In genomic region chr3:157261000-157261399, GRCh38 we compare ENCODE assay signal across 23 cellular contexts.
DNase-seq lines count a peak whose midpoint lies in the region; ATAC-seq, FAIRE-seq and TF ChIP-seq lines count a peak whose summit lies in the region.
"Had no signal": no experiment of that assay in that cellular context is flagged by ENCODE, and none has a peak within 500 bp of the region (broad histone marks: within the 10 kb centered on the region; RNA-seq: fewer than 3 reads in every experiment).

No MANE protein-coding gene starts in this region.

- H3K79me2 ChIP-seq in GM23248 (ENCODE audit: insufficient read depth) (no peaks in the 10 kb centered on the region), HepG2 (ENCODE audit: insufficient read depth, low read length) (no peaks in the 10 kb centered on the region)

- H3K4me2 ChIP-seq in GM23248 (ENCODE audit: unreplicated experiment) (no peak overlapping the region), HepG2 (ENCODE audit: low read depth, low read length) (no peak overlapping the region)
- H3K4me2 ChIP-seq: A549 had no signal

- POLR2A ChIA-PET in HepG2 (lab: Yijun Ruan, JAX) = no interaction called here

- H3K4me1 ChIP-seq in GM23248 (ENCODE audit: insufficient read depth) = peaks cover 8% of the 10 kb centered on the region; the same call in 1 of the 2 replicates
- no peaks in the 10 kb centered on the region for H3K4me1 ChIP-seq in HepG2 (ENCODE audit: insufficient read depth, low read length)
- no peaks in the 10 kb centered on the region for H3K4me1 ChIP-seq in ascending aorta
- H3K4me1 ChIP-seq: A549, heart right ventricle, left ventricle myocardium inferior had no signal

- no peaks in the 10 kb centered on the region for H3K9me2 ChIP-seq in GM23248 (ENCODE audit: insufficient read depth)

- TF ChIP-seq CTCF in astrocyte of the cerebellum (IDR thresholded peaks at IDR 0.05; ENCODE audit: low read depth, low read length, missing control alignments) (no peak), HepG2 (CRISPR knock-in tag; IDR thresholded peaks at IDR 0.05) (no peak), ascending aorta (IDR thresholded peaks at IDR 0.05) (no peak)

- H3K4me3 ChIP-seq in GM23248 = no peak overlapping the region
- no peak overlapping the region for H3K4me3 ChIP-seq in astrocyte of the cerebellum (ENCODE audit: low read depth, low read length)
- no peak overlapping the region for H3K4me3 ChIP-seq in HepG2 (replicated peaks in 1 of 3; ENCODE audit: insufficient read depth in 1 of 3, low read depth in 2 of 3, low read length in 3 of 3)
- no peak overlapping the region for H3K4me3 ChIP-seq in ascending aorta
- H3K4me3 ChIP-seq: A549, esophagus muscularis mucosa, heart right ventricle, left ventricle myocardium inferior had no signal

- in situ Hi-C loops in GM23248 (cut with MboI) (no loop called here), astrocyte of the cerebellum (cut with HindIII; ENCODE audit: low sequenced_read_pairs) (no loop called here), HepG2 (cut with HindIII; ENCODE audit: extremely low pct_ligation_motif_present, low pct_unique_long_range_greater_than_20kb) (no loop called here)

- ATAC-seq in GM19035 (IDR thresholded peaks at IDR 0.05; ENCODE audit: unreplicated experiment) (no peak), left cardiac atrium (no peak), HepG2 (no peak)
- ATAC-seq: A549, heart right ventricle had no signal

- no TSS peak for BruUV-seq in HepG2 (replicated peaks; lab: Mats Ljungman, UMichigan)

- H4K20me1 ChIP-seq in GM23248 (ENCODE audit: insufficient read depth) (no peaks in the 10 kb centered on the region), HepG2 (ENCODE audit: insufficient read depth, low read length) (no peaks in the 10 kb centered on the region)

- no peak for TF ChIP-seq EP300 in HepG2 (IDR thresholded peaks at IDR 0.05; ENCODE audit: low read depth in 2 of 2, low read length in 2 of 2)
- no peak for TF ChIP-seq EP300 in HepG2 (CRISPR knock-in tag; IDR thresholded peaks at IDR 0.05; ENCODE audit: borderline replicate concordance)

- H3K27me3 ChIP-seq in GM23248 (replicated peaks; ENCODE audit: insufficient read depth) (no peaks in the 10 kb centered on the region), HepG2 (ENCODE audit: control insufficient read depth in 1 of 2, insufficient read depth in 2 of 2, low read length in 2 of 2) (no peaks in the 10 kb centered on the region), ascending aorta (no peaks in the 10 kb centered on the region)
- H3K27me3 ChIP-seq: esophagus muscularis mucosa, heart right ventricle had no signal

- CTCF ChIA-PET in HepG2 (lab: Yijun Ruan, JAX; ENCODE audit: low intra/inter-chr PET ratio, low total read pairs) = no interaction called here

- H3F3A ChIP-seq in GM23248 (ENCODE audit: insufficient read depth) = no peaks in the 10 kb centered on the region

- H3K27ac ChIP-seq in GM23248 = no peak overlapping the region
- H3K27ac ChIP-seq in HepG2 (ENCODE audit: extremely low read length, insufficient read depth, low read length) = no peak overlapping the region
- H3K27ac ChIP-seq in ascending aorta = no peak overlapping the region
- H3K27ac ChIP-seq: A549, esophagus muscularis mucosa, heart right ventricle, HL-60, left ventricle myocardium inferior had no signal

- TF ChIP-seq POLR2A in HepG2 (IDR thresholded peaks at IDR 0.05; ENCODE audit: insufficient read depth in 1 of 2, low read depth in 2 of 2, low read length in 2 of 2) = no peak

- H3K9ac ChIP-seq in GM23248 (no peak overlapping the region), HepG2 (ENCODE audit: insufficient read depth, low read depth, low read length) (no peak overlapping the region)

- FAIRE-seq in HepG2 (lab: Jason Lieb, UNC) = no peak
- FAIRE-seq: A549, D721Med, urothelium cell line had no signal

- H3K9me3 ChIP-seq in GM23248 (ENCODE audit: low read depth) (no peaks in the 10 kb centered on the region), HepG2 (ENCODE audit: low read length) (no peaks in the 10 kb centered on the region), ascending aorta (no peaks in the 10 kb centered on the region)
- H3K9me3 ChIP-seq: A549, esophagus muscularis mucosa, heart right ventricle, left ventricle myocardium inferior had no signal

- peak; percentile 20 for DNase-seq in A172 (ENCODE audit: low spot score)
- DNase-seq in GM23248 = peak; percentile 44
- peak; percentile 85 for DNase-seq in astrocyte of the cerebellum (ENCODE audit: low read depth)
- DNase-seq in foreskin melanocyte = peak; percentile 87
- no peak for DNase-seq in left cardiac atrium
- no peak for DNase-seq in HepG2 (ENCODE audit: low spot score)
- DNase-seq in ascending aorta (ENCODE audit: low spot score in 2 of 2) = no peak
- DNase-seq: activated CD4-positive, alpha-beta T cell treated with anti-CD3 and anti-CD28 coated beads, Interleukin-2, amount 50 U/mL, for 1 hour; activated gamma-delta T cell treated with Interleukin-2 at 50 U/mL for 16 hours; amniotic stem cell; effector CD8-positive, alpha-beta T cell; heart right ventricle; left ventricle myocardium inferior; NCI-H2171 treated with DMSO at 0.1 percent for 48 hours; NCI-H748 treated with DMSO at 0.1 percent for 48 hours; OCI-M1; SHP77 had no signal

- 85 to 94% methylated on average over 6 of the region's 6 CpGs for WGBS in GM23248 (ENCODE audit: low coverage in 1 of 2, low lambda C conversion rate in 2 of 2, missing lambda C conversion rate in 2 of 2), 2 experiments
- WGBS in HepG2 (ENCODE audit: low lambda C conversion rate) = 15% methylated on average over 6 of the region's 6 CpGs

- H3K36me3 ChIP-seq in GM23248 (ENCODE audit: low read depth) (no peaks in the 10 kb centered on the region; the same call in 1 of the 2 replicates), HepG2 (replicated peaks in 1 of 2; ENCODE audit: control insufficient read depth in 1 of 2, insufficient read depth in 2 of 2, low read length in 2 of 2) (no peaks in the 10 kb centered on the region), ascending aorta (no peaks in the 10 kb centered on the region)
- H3K36me3 ChIP-seq: esophagus muscularis mucosa, heart right ventricle, left ventricle myocardium inferior had no signal

- H2AFZ ChIP-seq in GM23248 (0 out of 2 replicates have a peak overlapping the region, but pooled peaks have one; percentile 10), HepG2 (ENCODE audit: low read length) (no peak overlapping the region)

- intact Hi-C loops in left cardiac atrium (cut with DNase I) = no loop called here
- intact Hi-C loops in HepG2 (cut with micrococcal nuclease; ENCODE audit: unreplicated experiment) = no loop called here
- intact Hi-C loops in ascending aorta (cut with DNase I) = no loop called here

- no peak for TF ChIP-seq RAD21 in HepG2 (CRISPR knock-in tag; IDR thresholded peaks at IDR 0.05)

TF ChIP-seq in HepG2, 621 proteins besides CTCF, POLR2A, EP300 and RAD21 (continues in another document):
- TF ChIP-seq ZBTB39 (CRISPR knock-in tag; IDR thresholded peaks at IDR 0.05) (no peak), MTERF4 (CRISPR knock-in tag; IDR thresholded peaks at IDR 0.05) (no peak), ZNF691 (CRISPR knock-in tag; IDR thresholded peaks at IDR 0.05; ENCODE audit: borderline replicate concordance, low read depth) (no peak), NR1H2 (CRISPR knock-in tag; IDR thresholded peaks at IDR 0.05; ENCODE audit: borderline replicate concordance, low read depth) (no peak), ZBTB20 (CRISPR knock-in tag; IDR thresholded peaks at IDR 0.05; ENCODE audit: borderline replicate concordance, low read depth) (no peak), REL (CRISPR knock-in tag; conservative IDR thresholded peaks at IDR 0.05) (no peak), MED13 (CRISPR knock-in tag; IDR thresholded peaks at IDR 0.05) (no peak), POLR2G (IDR thresholded peaks at IDR 0.05; ENCODE audit: low read depth, low read length) (no peak), ZNF326 (CRISPR knock-in tag; IDR thresholded peaks at IDR 0.05; ENCODE audit: borderline replicate concordance) (no peak), ZKSCAN5 (CRISPR knock-in tag; IDR thresholded peaks at IDR 0.05) (no peak)

Comparison
In these comparisons a context has a peak if more than half of its experiments do, and no peak if none do; other contexts are left out.
1. DNase-seq: peak in A172 (single experiment), GM23248 (single experiment), astrocyte of the cerebellum (single experiment) and foreskin melanocyte (single experiment); none in left cardiac atrium (single experiment), HepG2 (single experiment) and ascending aorta (0 of 2).